25 cellular contexts compared by ENCODE assay signal in genomic region chr17:27259356-27259755, GRCh38. TPM values are rescaled to one million over a fixed set of nuclear protein-coding genes. Genes with fewer than 3 reads are reported as not detected.
DNase-seq lines count a peak whose midpoint lies in the region; ATAC-seq, FAIRE-seq and TF ChIP-seq lines count a peak whose summit lies in the region.
"Had no signal": no experiment of that assay in that cellular context is flagged by ENCODE, and none has a peak within 500 bp of the region (broad histone marks: within the 10 kb centered on the region; RNA-seq: fewer than 3 reads in every experiment).

No MANE protein-coding gene starts in this region.

- no peak overlapping the region for H2BK5ac ChIP-seq in H9 (ENCODE audit: insufficient read length, low read length)

- TF ChIP-seq POLR2A in transverse colon (IDR thresholded peaks at IDR 0.05), result no peak

- no peak overlapping the region for H3K4me3 Mint-ChIP-seq in H9
- no peak overlapping the region for H3K4me3 Mint-ChIP-seq in astrocyte (ENCODE audit: unreplicated experiment)
- H3K4me3 Mint-ChIP-seq: IgD-negative memory B cell had no signal

- no peak overlapping the region for H3K23ac ChIP-seq in H9 (ENCODE audit: insufficient read length, low read depth, low read length)

- no peak overlapping the region for H3K14ac ChIP-seq in H9 (ENCODE audit: insufficient read depth, low read length)

- H3K79me2 ChIP-seq in H9 (ENCODE audit: insufficient read depth, low read length) (no peaks in the 10 kb centered on the region), astrocyte (ENCODE audit: insufficient read depth, low read length) (no peaks in the 10 kb centered on the region)

- no peak overlapping the region for H3K4me2 ChIP-seq in H9 (ENCODE audit: insufficient read depth, insufficient read length, low read length)
- no peak overlapping the region for H3K4me2 ChIP-seq in astrocyte (ENCODE audit: low read length)
- H3K4me2 ChIP-seq: A549 had no signal

- in situ Hi-C loops in transverse colon (cut with MboI; ENCODE audit: low pct_ligation_motif_present in 1 of 4, low pct_unique_long_range_greater_than_20kb in 1 of 4, low sequenced_read_pairs in 3 of 4), result no loop called here

- no peak overlapping the region for H2BK120ac ChIP-seq in H9 (ENCODE audit: low read depth, low read length, poor library complexity, severe bottlenecking)

- H3K18ac ChIP-seq in H9 (ENCODE audit: insufficient read length, low read depth, low read length), result no peak overlapping the region

- no peaks in the 10 kb centered on the region for H3K4me1 Mint-ChIP-seq in H9
- H3K4me1 Mint-ChIP-seq in astrocyte (ENCODE audit: low read depth, unreplicated experiment), result no peaks in the 10 kb centered on the region

- H2BK20ac ChIP-seq in H9 (ENCODE audit: low read depth, low read length, poor library complexity, severe bottlenecking), result no peak overlapping the region

- intact Hi-C loops in left lung (cut with DNase I), result no loop called here
- intact Hi-C loops in transverse colon (cut with DNase I; ENCODE audit: low total_unique reads), result no loop called here

- no peak for TF ChIP-seq EP300 in transverse colon (IDR thresholded peaks at IDR 0.05; ENCODE audit: low read depth)

- H3K9ac ChIP-seq in H9 (ENCODE audit: extremely low read depth, insufficient read length, low read length) (no peak overlapping the region), astrocyte (ENCODE audit: low read length) (no peak overlapping the region)

- H2AK5ac ChIP-seq in H9 (ENCODE audit: insufficient read length, low read length), result no peak overlapping the region

- H3K27ac ChIP-seq in H9 (ENCODE audit: insufficient read length, low read depth, low read length), result no peak overlapping the region
- H3K27ac ChIP-seq in astrocyte (ENCODE audit: low read depth, low read length), result no peak overlapping the region
- no peak overlapping the region for H3K27ac ChIP-seq in left lung
- H3K27ac ChIP-seq in transverse colon, result no peak overlapping the region
- H3K27ac ChIP-seq: A549, RWPE1 had no signal

- H3K4ac ChIP-seq in H9 (ENCODE audit: low read depth, low read length), result no peak overlapping the region

- H3K36me3 Mint-ChIP-seq in H9 (ENCODE audit: insufficient read depth in 1 of 3, low read depth in 3 of 3), result no peaks in the 10 kb centered on the region
- no peaks in the 10 kb centered on the region for H3K36me3 Mint-ChIP-seq in astrocyte (ENCODE audit: low read depth, unreplicated experiment)

- no peaks in the 10 kb centered on the region for H3K79me1 ChIP-seq in H9 (ENCODE audit: insufficient read depth, low read depth, low read length, poor library complexity, severe bottlenecking)

- H4K8ac ChIP-seq in H9 (replicated peaks; ENCODE audit: insufficient read length, low read depth, low read length), result no peak overlapping the region

- H3K27ac Mint-ChIP-seq in H9 (peak overlapping the region in 1 of 3 experiments; percentile 57; a peak in 1 of 7 replicates), astrocyte (ENCODE audit: unreplicated experiment) (no peak overlapping the region)
- H3K27ac Mint-ChIP-seq: IgD-negative memory B cell had no signal

- H4K20me1 ChIP-seq in H9 (ENCODE audit: control insufficient read depth, insufficient read depth, insufficient read length), result no peaks in the 10 kb centered on the region
- H4K20me1 ChIP-seq in astrocyte (ENCODE audit: insufficient read depth, low read length), result no peaks in the 10 kb centered on the region

- no peak overlapping the region for H4K5ac ChIP-seq in H9 (ENCODE audit: insufficient read length, low read depth, low read length)

- no peak overlapping the region for H4K91ac ChIP-seq in H9 (ENCODE audit: insufficient read length, low read depth, low read length)

- no peak overlapping the region for H2BK12ac ChIP-seq in H9 (ENCODE audit: insufficient read length, low read depth, low read length)

- H3K4me3 ChIP-seq in astrocyte (ENCODE audit: insufficient read depth, low read depth, low read length) (no peak overlapping the region), left lung (no peak overlapping the region), transverse colon (no peak overlapping the region)
- H3K4me3 ChIP-seq: A549 had no signal

- no peak overlapping the region for H3K56ac ChIP-seq in H9 (ENCODE audit: insufficient read length, low read depth, low read length)

- H3K4me1 ChIP-seq in H9 (ENCODE audit: insufficient read depth, low read length), result no peaks in the 10 kb centered on the region
- H3K4me1 ChIP-seq in astrocyte (ENCODE audit: insufficient read depth, low read length), result peaks cover 3% of the 10 kb centered on the region
- peaks cover 8 to 25% of the 10 kb centered on the region in 2 donors for H3K4me1 ChIP-seq in left lung
- H3K4me1 ChIP-seq in transverse colon, result peaks cover 4 to 9% (median 7%) of the 10 kb centered on the region in 4 donors
- H3K4me1 ChIP-seq: BE2C had no signal

- H2BK15ac ChIP-seq in H9 (ENCODE audit: low read depth, low read length), result peak overlapping the region; percentile 94; the same call in 1 of the 2 replicates

- H2AFZ ChIP-seq in H9 (ENCODE audit: low read length), result no peak overlapping the region
- no peak overlapping the region for H2AFZ ChIP-seq in astrocyte (ENCODE audit: low read depth, low read length)

- peak; percentile 8 for ATAC-seq in left lung
- ATAC-seq in GM18519 (IDR thresholded peaks at IDR 0.05; ENCODE audit: low FRiP score, unreplicated experiment), result no peak
- ATAC-seq: A549, PC-3 had no signal

- H3K27me3 Mint-ChIP-seq in H9 (ENCODE audit: low read depth) (no peaks in the 10 kb centered on the region; the same call in none of the 2 replicates), astrocyte (ENCODE audit: low read depth, unreplicated experiment) (peaks cover 5% of the 10 kb centered on the region)

- H3K36me3 ChIP-seq in astrocyte (ENCODE audit: insufficient read depth, low read length), result no peaks in the 10 kb centered on the region
- no peaks in the 10 kb centered on the region for H3K36me3 ChIP-seq in left lung
- no peaks in the 10 kb centered on the region for H3K36me3 ChIP-seq in transverse colon
- H3K36me3 ChIP-seq: BE2C had no signal

- peaks cover 2% of the 10 kb centered on the region for H3K23me2 ChIP-seq in H9 (ENCODE audit: insufficient read length, low read depth, low read length, poor library complexity, severe bottlenecking)

- no peak overlapping the region for H3T11ph ChIP-seq in H9 (ENCODE audit: low read length)

- FAIRE-seq in astrocyte (lab: Jason Lieb, UNC), result no peak
- FAIRE-seq: A549, D721Med had no signal

- TF ChIP-seq CTCF in H9 (conservative IDR thresholded peaks at IDR 0.05), result no peak
- no peak for TF ChIP-seq CTCF in astrocyte (IDR thresholded peaks at IDR 0.05; ENCODE audit: insufficient read depth, low read depth, low read length)
- TF ChIP-seq CTCF in left lung (IDR thresholded peaks at IDR 0.05), result no peak
- TF ChIP-seq CTCF in transverse colon (IDR thresholded peaks at IDR 0.05), result no peak

- DNase-seq in H9 (no peak), MV-4-11 (lab: John Stamatoyannopoulos, UW) (peak; percentile 50), astrocyte (ENCODE audit: low read depth) (peak; percentile 23), left lung (no peak), transverse colon (no peak), HCEC 1CT (no peak)
- DNase-seq in stimulated activated CD8-positive, alpha-beta memory T cell treated with anti-CD3 and anti-CD28 coated beads, Interleukin-4, amount 100 ng/mL, for 48 hours, result no peak
- DNase-seq: BE2C, DMS53, H7, Karpas-422, MM.1S, NCI-H1092, NCI-H1436, NCI-H187 treated with DMSO at 0.1 percent for 48 hours, NCI-H2107, NCI-H446 treated with DMSO at 0.1 percent for 48 hours, NCI-H526 treated with DMSO at 0.1 percent for 48 hours, PC-3, SIG-M5 had no signal

- H3K9me3 ChIP-seq in H9 (ENCODE audit: control insufficient read depth, low read depth, low read length) (no peaks in the 10 kb centered on the region), astrocyte (ENCODE audit: insufficient read depth, low read depth, low read length) (no peaks in the 10 kb centered on the region), left lung (no peaks in the 10 kb centered on the region), transverse colon (no peaks in the 10 kb centered on the region)
- H3K9me3 ChIP-seq: A549, BE2C had no signal

- H3K27me3 ChIP-seq in H9 (ENCODE audit: insufficient read depth, low read length) (no peaks in the 10 kb centered on the region), astrocyte (ENCODE audit: insufficient read depth, low read length) (no peaks in the 10 kb centered on the region), left lung (no peaks in the 10 kb centered on the region), transverse colon (no peaks in the 10 kb centered on the region)
- H3K27me3 ChIP-seq: BE2C had no signal

- WGBS in H9 (ENCODE audit: extremely low coverage, insufficient read length, low lambda C conversion rate), result no CpG with 5 or more reads among the region's 4 CpGs
- WGBS in transverse colon (ENCODE audit: low coverage in 1 of 2), 2 donors, result 93 to 96% methylated on average over 2 to 4 of the region's 4 CpGs

- H3K9me3 Mint-ChIP-seq in H9 (no peaks in the 10 kb centered on the region), astrocyte (ENCODE audit: unreplicated experiment) (peaks cover 2% of the 10 kb centered on the region)
- H3K9me3 Mint-ChIP-seq: IgD-negative memory B cell had no signal

RNA-seq across cellular contexts. Expression of gene WSB1, which starts 34.6 kb away (rescaled TPM):
- total RNA-seq in H9 (2021) (173 and 187 TPM in 2 replicates), astrocyte (217 and 253 TPM in 2 replicates), left lung (100 to 1,000 TPM; 264 to 294 TPM), transverse colon (100 to 1,000 TPM in 3 of 4 donors, 10 to 100 TPM in 1; 90.4 to 335 (median 261) TPM)

Comparison
In these comparisons a context has a peak if more than half of its experiments do, and no peak if none do; other contexts are left out.
1. DNase-seq: peak in MV-4-11 (single experiment) and astrocyte (single experiment); none in H9 (single experiment), left lung (0 of 2), stimulated activated CD8-positive, alpha-beta memory T cell treated with anti-CD3 and anti-CD28 coated beads, Interleukin-4, amount 100 ng/mL, for 48 hours (single experiment), transverse colon (single experiment) and HCEC 1CT (single experiment).